ENCODE assay signal across 8 cellular contexts in the genomic region with DNA sequence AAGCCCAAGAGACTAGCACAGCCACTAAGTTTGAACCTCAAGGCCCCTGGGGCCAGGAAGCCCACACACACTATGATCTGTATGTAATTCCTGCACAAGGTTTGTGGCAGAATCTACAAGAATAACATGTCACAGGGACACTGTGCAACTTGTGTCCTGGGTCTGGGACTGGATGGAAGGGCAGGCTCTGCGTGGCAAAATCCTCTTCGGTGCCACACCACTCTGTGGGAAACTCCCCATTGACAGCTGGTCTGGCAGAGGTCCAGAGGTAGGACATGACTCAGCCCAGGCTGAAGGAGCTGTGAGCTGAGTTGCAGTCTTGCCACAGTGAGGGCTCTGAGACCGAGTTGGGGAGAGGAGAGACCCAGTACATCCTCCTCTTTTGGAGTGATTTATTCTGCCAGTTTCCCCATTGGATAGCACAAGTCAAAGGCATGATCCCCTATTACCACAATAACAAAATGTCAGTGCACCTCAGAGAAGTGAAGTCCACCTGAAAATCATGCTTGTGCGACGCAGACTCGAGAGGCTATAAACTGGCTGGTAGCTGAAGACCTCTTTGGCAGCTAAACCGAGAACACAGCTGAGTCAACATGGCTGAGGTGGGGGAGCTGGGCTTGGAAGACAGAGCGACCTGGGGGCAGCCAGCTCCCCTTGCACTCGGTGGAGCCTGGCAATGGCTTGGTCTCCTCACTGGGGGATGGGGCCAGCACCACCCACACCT. TPM values are rescaled to one million over a fixed set of nuclear protein-coding genes. Genes with fewer than 3 reads are reported as not detected.
A peak's percentile ranks its signal among the peaks of the same experiment; 100 is the strongest.
DNase-seq lines count a peak whose midpoint lies in the region; ATAC-seq and TF ChIP-seq lines count a peak whose summit lies in the region.

No MANE protein-coding gene starts in this region.

- ATAC-seq in GM21447 (IDR thresholded peaks at IDR 0.05; ENCODE audit: unreplicated experiment) (peak; percentile 39), GM21381 (IDR thresholded peaks at IDR 0.05; ENCODE audit: unreplicated experiment) (no peak)
- ATAC-seq in stimulated activated effector memory CD8-positive, alpha-beta T cell treated with anti-CD3 and anti-CD28 coated beads, Interleukin-12 subunit alpha, Interleukin-12 subunit beta, amount 100 ng/mL, for 72 hours: peak; percentile 98

- DNase-seq in AG20443 (ENCODE audit: low spot score): peak; percentile 93
- DNase-seq in NCI-H774 (lab: John Stamatoyannopoulos, UW): peak; percentile 12
- peak; percentile 86 for DNase-seq in brain microvascular endothelial cell
- peak; percentile 85 for DNase-seq in kidney tubule cell (ENCODE audit: low spot score)
- peak; percentile 43 to 76 for DNase-seq in stimulated activated effector memory CD8-positive, alpha-beta T cell treated with anti-CD3 and anti-CD28 coated beads, Interleukin-12 subunit alpha, Interleukin-12 subunit beta, amount 100 ng/mL, for 72 hours (ENCODE audit: low spot score in 2 of 2)
- no peak for DNase-seq in ascending aorta (ENCODE audit: low spot score in 2 of 2)

- H3K27me3 ChIP-seq in brain microvascular endothelial cell (replicated peaks) (no peaks in the 10 kb centered on the region), ascending aorta (no peaks in the 10 kb centered on the region)

- in situ Hi-C loops in brain microvascular endothelial cell (cut with HindIII; ENCODE audit: low pct_ligation_motif_present, low sequenced_read_pairs): no loop called here

- H3K36me3 Mint-ChIP-seq in stimulated activated effector memory CD8-positive, alpha-beta T cell treated with anti-CD3 and anti-CD28 coated beads, Interleukin-12 subunit alpha, Interleukin-12 subunit beta, amount 100 ng/mL, for 72 hours: peaks cover 70% of the 10 kb centered on the region

- TF ChIP-seq CTCF in brain microvascular endothelial cell (IDR thresholded peaks at IDR 0.05; ENCODE audit: low read depth, low read length, missing control alignments) (no peak), ascending aorta (IDR thresholded peaks at IDR 0.05) (no peak)

- H3K9me3 ChIP-seq in ascending aorta: no peaks in the 10 kb centered on the region

- H3K27ac ChIP-seq in brain microvascular endothelial cell (peak overlapping the region; percentile 14), ascending aorta (no peak overlapping the region)

- H3K4me3 Mint-ChIP-seq in stimulated activated effector memory CD8-positive, alpha-beta T cell treated with anti-CD3 and anti-CD28 coated beads, Interleukin-12 subunit alpha, Interleukin-12 subunit beta, amount 100 ng/mL, for 72 hours: no peak overlapping the region

- peak overlapping the region; percentile 83 for H3K27ac Mint-ChIP-seq in stimulated activated effector memory CD8-positive, alpha-beta T cell treated with anti-CD3 and anti-CD28 coated beads, Interleukin-12 subunit alpha, Interleukin-12 subunit beta, amount 100 ng/mL, for 72 hours

- no peak overlapping the region for H3K4me3 ChIP-seq in brain microvascular endothelial cell (ENCODE audit: low read depth, low read length)
- H3K4me3 ChIP-seq in ascending aorta: no peak overlapping the region

- H3K4me1 ChIP-seq in ascending aorta: no peaks in the 10 kb centered on the region

- intact Hi-C loops in ascending aorta (cut with DNase I): no loop called here

- H3K9me3 Mint-ChIP-seq in stimulated activated effector memory CD8-positive, alpha-beta T cell treated with anti-CD3 and anti-CD28 coated beads, Interleukin-12 subunit alpha, Interleukin-12 subunit beta, amount 100 ng/mL, for 72 hours: no peaks in the 10 kb centered on the region

- H3K4me1 Mint-ChIP-seq in stimulated activated effector memory CD8-positive, alpha-beta T cell treated with anti-CD3 and anti-CD28 coated beads, Interleukin-12 subunit alpha, Interleukin-12 subunit beta, amount 100 ng/mL, for 72 hours: peaks cover 18% of the 10 kb centered on the region

- peaks cover 23% of the 10 kb centered on the region for H3K36me3 ChIP-seq in brain microvascular endothelial cell (replicated peaks)
- H3K36me3 ChIP-seq in ascending aorta: peaks cover 27 to 79% of the 10 kb centered on the region in 2 donors

RNA-seq across cellular contexts. Expression of a gene that starts 23.3 kb away (rescaled TPM):
- not detected for total RNA-seq in ascending aorta

Comparison
In these comparisons a context has a peak if more than half of its experiments do, and no peak if none do; other contexts are left out.
1. DNase-seq: peak in AG20443 (single experiment), NCI-H774 (single experiment), brain microvascular endothelial cell (single experiment), kidney tubule cell (single experiment) and stimulated activated effector memory CD8-positive, alpha-beta T cell treated with anti-CD3 and anti-CD28 coated beads, Interleukin-12 subunit alpha, Interleukin-12 subunit beta, amount 100 ng/mL, for 72 hours (2 of 2); none in ascending aorta (0 of 2).